In the genomic region with DNA sequence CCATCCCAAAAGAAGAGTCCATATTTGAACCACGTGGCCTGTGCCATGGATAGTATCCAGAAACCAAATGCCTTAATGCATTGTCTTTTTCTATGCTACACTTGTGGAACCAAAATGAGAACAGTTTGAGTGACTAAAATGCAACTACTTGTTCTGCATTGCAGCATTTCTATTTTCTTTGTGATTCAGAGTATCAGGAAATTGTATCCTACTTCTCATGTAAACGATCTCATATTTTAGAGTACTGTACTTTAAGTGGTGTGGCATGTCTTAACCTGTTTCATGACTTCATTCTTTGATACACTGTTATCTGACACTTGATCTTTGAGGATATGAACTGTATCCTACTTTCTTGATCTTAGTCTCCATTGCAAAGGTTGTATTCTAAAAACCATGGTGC, we compare ENCODE assay signal across 26 cellular contexts.
"Had no signal": no experiment of that assay in that cellular context is flagged by ENCODE, and none has a peak within 500 bp of the region (broad histone marks: within the 10 kb centered on the region; RNA-seq: fewer than 3 reads in every experiment).

No MANE protein-coding gene starts in this region.

- DNase-seq: activated CD4-positive, alpha-beta T cell treated with anti-CD3 and anti-CD28 coated beads for 1 hour; activated CD4-positive, alpha-beta T cell treated with anti-CD3 and anti-CD28 coated beads, Interleukin-2, amount 50 U/mL, for 1 hour; activated CD8-positive, alpha-beta memory T cell treated with anti-CD3 and anti-CD28 coated beads, Interleukin-2, amount 50 U/mL, for 48 hours; activated naive CD4-positive, alpha-beta T cell treated with Interleukin-2 at 50 U/mL for 16 hours; activated naive CD8-positive, alpha-beta T cell treated with anti-CD3 and anti-CD28 coated beads for 36 hours; activated T-cell treated with anti-CD3 and anti-CD28 coated beads, Interleukin-2, amount 50 U/mL, for 48 hours; cortex of kidney; endodermal cell; foreskin melanocyte; glutamatergic neuron; immature natural killer cell; kidney glomerular epithelial cell; left lung; naive thymus-derived CD8-positive, alpha-beta T cell; posterior cingulate gyrus; small intestine; stimulated activated CD4-positive, alpha-beta T cell treated with anti-CD3 and anti-CD28 coated beads, Interleukin-15, amount 100 ng/mL, for 24 hours; stomach; T-helper 9 cell had no signal

- H3K9me3 ChIP-seq: left lung, stomach, suprapubic skin, tibial nerve had no signal

- H3K36me3 ChIP-seq: cardiac muscle cell, left lung, neural progenitor cell, stomach, suprapubic skin, tibial nerve had no signal

- H3K79me2 ChIP-seq: hepatocyte had no signal

- H3K27me3 ChIP-seq: cardiac muscle cell, hepatocyte, left lung, neural progenitor cell, stomach, suprapubic skin, tibial nerve had no signal

- H3K9ac ChIP-seq: neural progenitor cell had no signal

- H3K4me3 ChIP-seq: cardiac muscle cell, hepatocyte, left lung, neural progenitor cell, stomach, suprapubic skin, tibial nerve had no signal

- H3K4me1 ChIP-seq: left lung, neural progenitor cell, stomach, suprapubic skin, tibial nerve had no signal

- ATAC-seq: left lung; naive thymus-derived CD8-positive, alpha-beta T cell; sciatic nerve; stimulated activated memory B cell treated with anti-CD40 and anti-IgM and Interleukin-4, amounts not matched to agents 10 μg/mL and 1 μg/mL and 100 μg/mL, for 72 hours had no signal

- H2AFZ ChIP-seq: hepatocyte, neural progenitor cell had no signal

- H3K27ac ChIP-seq: cardiac muscle cell, hepatocyte, left lung, neural progenitor cell, stomach, suprapubic skin had no signal

- H3K4me2 ChIP-seq: hepatocyte, neural progenitor cell had no signal
